ENCODE assay signal across 2 cellular contexts in the genomic region with DNA sequence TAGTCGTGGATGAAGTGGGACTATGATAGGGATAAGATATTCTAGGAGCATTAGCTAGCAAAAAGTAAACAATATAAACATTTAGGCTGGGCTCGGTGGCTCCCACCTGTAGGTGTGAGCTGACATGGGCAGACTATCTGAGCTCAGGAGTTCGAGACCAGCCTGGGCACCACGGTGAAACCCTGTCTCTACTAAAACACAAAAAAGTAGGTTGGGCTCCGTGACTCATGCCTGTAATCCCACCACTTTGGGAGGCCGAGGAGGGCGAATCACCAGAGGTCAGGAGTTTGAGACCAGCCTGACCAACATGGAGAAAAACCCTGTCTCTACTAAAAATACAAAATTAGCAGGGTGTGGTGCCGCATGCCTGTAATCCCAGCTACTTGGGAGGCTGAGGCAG.
TF ChIP-seq lines count a peak whose summit lies in the region.

No MANE protein-coding gene starts in this region.

TF ChIP-seq in A549, 52 proteins besides CTCF, POLR2A, EP300 and RAD21:
- 0 out of 2 replicates have a peak, but pooled peaks have one; percentile 67 for TF ChIP-seq POLR2AphosphoS2 (conservative IDR thresholded peaks at IDR 0.05; ENCODE audit: low read length)

TF ChIP-seq in K562, 482 proteins besides CTCF, POLR2A, EP300 and RAD21:
- TF ChIP-seq RBFOX2 (IDR thresholded peaks at IDR 0.05; ENCODE audit: low read depth, low read length) = 0 out of 2 replicates have a peak, but pooled peaks have one; percentile 23
